In the genomic region with DNA sequence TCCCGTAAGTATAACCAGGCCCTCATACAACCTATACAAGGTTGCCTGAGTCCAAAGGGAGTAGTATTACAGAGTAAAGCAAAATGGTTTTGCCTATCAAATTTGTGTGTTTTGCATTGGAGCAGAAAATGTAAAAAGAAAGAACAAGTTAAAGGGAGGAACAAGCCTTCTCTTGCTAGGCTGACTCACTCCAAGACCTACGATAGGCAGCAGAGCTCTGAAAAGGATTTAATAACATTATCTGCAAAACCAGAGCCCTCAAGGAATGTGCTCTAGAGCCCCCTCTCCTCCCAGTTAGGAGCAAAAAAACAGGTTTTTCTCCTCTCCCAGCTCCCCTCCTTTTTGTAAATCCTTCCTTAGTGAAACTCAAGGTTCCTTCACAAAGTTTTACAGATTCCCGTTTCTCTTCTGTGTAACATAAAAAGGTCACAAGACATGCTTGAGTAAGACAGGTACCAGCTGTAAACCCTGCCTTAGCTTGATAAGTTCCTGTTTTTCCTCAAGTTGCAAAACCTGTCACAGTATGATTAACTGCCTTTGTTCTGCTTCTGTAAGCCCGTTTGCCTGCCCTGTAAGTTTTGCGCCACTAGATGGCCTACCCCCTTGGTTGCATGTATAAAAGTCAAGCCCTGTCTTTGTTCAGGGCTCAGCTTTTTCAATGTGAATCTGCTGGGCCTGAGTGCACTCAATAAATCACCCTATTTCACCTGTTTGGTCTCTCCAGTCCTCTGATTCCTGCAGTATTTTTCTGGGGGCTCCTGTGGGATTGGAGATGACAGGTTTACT, we compare ENCODE assay signal across 12 cellular contexts.
DNase-seq lines count a peak whose midpoint lies in the region; ATAC-seq and TF ChIP-seq lines count a peak whose summit lies in the region.
"Had no signal": no experiment of that assay in that cellular context is flagged by ENCODE, and none has a peak within 500 bp of the region (broad histone marks: within the 10 kb centered on the region; RNA-seq: fewer than 3 reads in every experiment).

No MANE protein-coding gene starts in this region.

- CTCF ChIA-PET in Calu3 (lab: Charles Lee), result no interaction called here

- H3K27me3 ChIP-seq in DOHH2 (ENCODE audit: control insufficient read depth, low read length) (no peaks in the 10 kb centered on the region), OCI-LY1 (ENCODE audit: insufficient read depth, low read length) (no peaks in the 10 kb centered on the region)

- H3K4me1 ChIP-seq in DOHH2 (ENCODE audit: control insufficient read depth, low read length) (peaks cover 18% of the 10 kb centered on the region), OCI-LY1 (ENCODE audit: insufficient read depth, low read length, severe bottlenecking) (peaks cover 3% of the 10 kb centered on the region)
- H3K4me1 ChIP-seq: HAP-1 had no signal

- no peak overlapping the region for H3K9ac ChIP-seq in OCI-LY1 (ENCODE audit: low read length)

- no TSS peak for BruUV-seq in Calu3 (replicated peaks; lab: Mats Ljungman, UMichigan)

- DNase-seq in fibroblast of the aortic adventitia (ENCODE audit: low read depth), result peak; percentile 27
- DNase-seq in midbrain (lab: John Stamatoyannopoulos, UW), result no peak
- no peak for DNase-seq in NCI-H226
- DNase-seq in Calu3, result no peak
- no peak for DNase-seq in NCI-H1436 treated with DMSO at 0.1 percent for 48 hours (lab: John Stamatoyannopoulos, UW)
- DNase-seq: activated CD4-positive, alpha-beta T cell treated with anti-CD3 and anti-CD28 coated beads, Interleukin-2, amount 50 U/mL, for 1 hour; DMS153; NCI-H1694 had no signal

- H3K79me2 ChIP-seq in DOHH2 (ENCODE audit: control insufficient read depth, low read length) (no peaks in the 10 kb centered on the region), OCI-LY1 (ENCODE audit: insufficient read depth, low read length) (no peaks in the 10 kb centered on the region)

- H3K9me3 ChIP-seq in DOHH2 (ENCODE audit: control insufficient read depth, insufficient read depth, low read length), result peaks cover 39% of the 10 kb centered on the region
- H3K9me3 ChIP-seq in OCI-LY1 (ENCODE audit: low read length), result 0 out of 2 replicates have a peak, but pooled peaks cover 2% of the 10 kb centered on the region
- H3K9me3 ChIP-seq: HAP-1 had no signal

- H3F3A ChIP-seq in DOHH2 (ENCODE audit: control insufficient read depth, insufficient read depth) (no peaks in the 10 kb centered on the region), OCI-LY1 (ENCODE audit: insufficient read depth, low read length) (no peaks in the 10 kb centered on the region)

- H3K4me1 Mint-ChIP-seq in Calu3 (ENCODE audit: low read depth, unreplicated experiment), result no peaks in the 10 kb centered on the region

- peaks cover 5% of the 10 kb centered on the region for H3K36me3 Mint-ChIP-seq in Calu3 (ENCODE audit: insufficient read depth, unreplicated experiment)

- peak; percentile 61 for ATAC-seq in HG02852 (IDR thresholded peaks at IDR 0.05; ENCODE audit: unreplicated experiment)

- H3K27ac Mint-ChIP-seq in Calu3 (ENCODE audit: unreplicated experiment), result no peak overlapping the region

- H3K4me3 ChIP-seq in DOHH2 (ENCODE audit: low read length) (peak overlapping the region; percentile 56), OCI-LY1 (ENCODE audit: low read depth, low read length, poor library complexity, severe bottlenecking) (no peak overlapping the region), fibroblast of the aortic adventitia (ENCODE audit: low read depth, low read length) (no peak overlapping the region)
- H3K4me3 ChIP-seq: HAP-1 had no signal

- intact Hi-C loops in Calu3 (cut with micrococcal nuclease; ENCODE audit: unreplicated experiment), result no loop called here

- no peak overlapping the region for H2AFZ ChIP-seq in OCI-LY1 (ENCODE audit: low read length)

- peak overlapping the region; percentile 78 for H3K27ac ChIP-seq in DOHH2 (ENCODE audit: low read depth, low read length)
- H3K27ac ChIP-seq in OCI-LY1 (ENCODE audit: low read depth, low read length, poor library complexity, severe bottlenecking), result no peak overlapping the region

- H3K9me2 ChIP-seq in DOHH2 (replicated peaks; ENCODE audit: control insufficient read depth, low read length) (no peaks in the 10 kb centered on the region), OCI-LY1 (ENCODE audit: low read depth, low read length) (no peaks in the 10 kb centered on the region)

- H3K36me3 ChIP-seq in DOHH2 (ENCODE audit: control insufficient read depth, low read length), result peaks cover 11% of the 10 kb centered on the region
- no peaks in the 10 kb centered on the region for H3K36me3 ChIP-seq in OCI-LY1 (ENCODE audit: insufficient read depth, low read length)
- H3K36me3 ChIP-seq: HAP-1 had no signal

- peaks cover 14% of the 10 kb centered on the region for H3K9me3 Mint-ChIP-seq in Calu3 (ENCODE audit: low read depth, unreplicated experiment)

- H4K20me1 ChIP-seq in DOHH2 (ENCODE audit: control insufficient read depth, insufficient read depth, low read depth, low read length) (no peaks in the 10 kb centered on the region), OCI-LY1 (ENCODE audit: insufficient read depth, low read length) (no peaks in the 10 kb centered on the region)

- H3K4me2 ChIP-seq in DOHH2 (ENCODE audit: low read length), result peak overlapping the region; percentile 46
- no peak overlapping the region for H3K4me2 ChIP-seq in OCI-LY1 (ENCODE audit: low read length)

- H3K4me3 Mint-ChIP-seq in Calu3 (ENCODE audit: low read depth, unreplicated experiment), result no peak overlapping the region

- peak; percentile 82 for TF ChIP-seq CTCF in DOHH2 (IDR thresholded peaks at IDR 0.05; ENCODE audit: low read depth, low read length, poor library complexity, severe bottlenecking)
- peak; percentile 40 for TF ChIP-seq CTCF in OCI-LY1 (IDR thresholded peaks at IDR 0.05; ENCODE audit: low read length)
- peak; percentile 27 for TF ChIP-seq CTCF in fibroblast of the aortic adventitia (IDR thresholded peaks at IDR 0.05; ENCODE audit: insufficient read depth, low read length)
- no peak for TF ChIP-seq CTCF in Calu3 (IDR thresholded peaks at IDR 0.05; ENCODE audit: unreplicated experiment)

- no peaks in the 10 kb centered on the region for H3K27me3 Mint-ChIP-seq in Calu3 (ENCODE audit: unreplicated experiment)
